In genomic region chr15:59332009-59332408, GRCh38 we compare ENCODE assay signal across 32 cellular contexts.
"Had no signal": no experiment of that assay in that cellular context is flagged by ENCODE, and none has a peak within 500 bp of the region (broad histone marks: within the 10 kb centered on the region; RNA-seq: fewer than 3 reads in every experiment).

No MANE protein-coding gene starts in this region.

- ATAC-seq: activated CD4-positive, CD25-positive, alpha-beta regulatory T cell treated with anti-CD3 and anti-CD28 coated beads, Interleukin-2, amount 50 U/mL, for 24 hours; body of pancreas; foreskin keratinocyte; heart right ventricle; lower lobe of right lung; sciatic nerve; stimulated activated naive B cell treated with anti-CD40 and anti-IgM and Interleukin-4, amounts not matched to agents 10 μg/mL and 1 μg/mL and 100 μg/mL, for 72 hours had no signal

- FAIRE-seq: colon, TTC549 had no signal

- H3K9me3 ChIP-seq: adrenal gland, body of pancreas, esophagus muscularis mucosa, lower lobe of right lung, ovary, prostate gland, stomach, suprapubic skin, tibial nerve had no signal

- DNase-seq: activated CD4-positive, alpha-beta T cell treated with anti-CD3 and anti-CD28 coated beads for 48 hours; activated CD4-positive, alpha-beta T cell treated with anti-CD3 and anti-CD28 coated beads, Interleukin-2, amount 50 U/mL, for 48 hours; activated CD8-positive, alpha-beta memory T cell treated with anti-CD3 and anti-CD28 coated beads for 24 hours; activated effector memory CD4-positive, alpha-beta T cell treated with anti-CD3 and anti-CD28 coated beads, Interleukin-2, amount 50 U/mL, for 16 hours; activated naive CD4-positive, alpha-beta T cell treated with anti-CD3 and anti-CD28 coated beads for 36 hours; activated naive CD8-positive, alpha-beta T cell treated with anti-CD3 and anti-CD28 coated beads for 36 hours; adrenal gland; aorta; body of pancreas; dermis blood vessel endothelial cell; effector CD4-positive, alpha-beta T cell; foreskin keratinocyte; heart right ventricle; lower lobe of right lung; nephron progenitor cell; ovary; retina; stimulated activated CD4-positive, alpha-beta T cell treated with anti-CD3 and anti-CD28 coated beads, Interleukin-4, amount 100 ng/mL, for 4 hours; stimulated activated CD8-positive, alpha-beta memory T cell treated with anti-CD3 and anti-CD28 coated beads, Interleukin-4, amount 100 ng/mL, for 48 hours; stimulated activated naive B cell treated with anti-CD40 and anti-IgM and Interleukin-4, amounts not matched to agents 10 μg/mL and 1 μg/mL and 100 μg/mL, for 72 hours; stomach; T-helper 9 cell had no signal

- H3K4me1 ChIP-seq: adrenal gland, prostate gland had no signal

- H3K27ac ChIP-seq: adrenal gland, body of pancreas, esophagus muscularis mucosa, foreskin keratinocyte, heart right ventricle, lower lobe of right lung, ovary, prostate gland, stomach, suprapubic skin, tibial nerve, VCaP had no signal

- H3K4me3 ChIP-seq: adrenal gland, body of pancreas, esophagus muscularis mucosa, heart right ventricle, lower lobe of right lung, ovary, prostate gland, skin epidermis, stomach, suprapubic skin, tibial nerve had no signal

- H3K36me3 ChIP-seq: adrenal gland, esophagus muscularis mucosa, heart right ventricle, lower lobe of right lung, ovary, prostate gland, stomach, suprapubic skin, tibial nerve had no signal

- H3K27me3 ChIP-seq: adrenal gland, body of pancreas, esophagus muscularis mucosa, foreskin keratinocyte, heart right ventricle, ovary, stomach, suprapubic skin, tibial nerve had no signal
